ENCODE assay signal across 8 cellular contexts in the genomic region with DNA sequence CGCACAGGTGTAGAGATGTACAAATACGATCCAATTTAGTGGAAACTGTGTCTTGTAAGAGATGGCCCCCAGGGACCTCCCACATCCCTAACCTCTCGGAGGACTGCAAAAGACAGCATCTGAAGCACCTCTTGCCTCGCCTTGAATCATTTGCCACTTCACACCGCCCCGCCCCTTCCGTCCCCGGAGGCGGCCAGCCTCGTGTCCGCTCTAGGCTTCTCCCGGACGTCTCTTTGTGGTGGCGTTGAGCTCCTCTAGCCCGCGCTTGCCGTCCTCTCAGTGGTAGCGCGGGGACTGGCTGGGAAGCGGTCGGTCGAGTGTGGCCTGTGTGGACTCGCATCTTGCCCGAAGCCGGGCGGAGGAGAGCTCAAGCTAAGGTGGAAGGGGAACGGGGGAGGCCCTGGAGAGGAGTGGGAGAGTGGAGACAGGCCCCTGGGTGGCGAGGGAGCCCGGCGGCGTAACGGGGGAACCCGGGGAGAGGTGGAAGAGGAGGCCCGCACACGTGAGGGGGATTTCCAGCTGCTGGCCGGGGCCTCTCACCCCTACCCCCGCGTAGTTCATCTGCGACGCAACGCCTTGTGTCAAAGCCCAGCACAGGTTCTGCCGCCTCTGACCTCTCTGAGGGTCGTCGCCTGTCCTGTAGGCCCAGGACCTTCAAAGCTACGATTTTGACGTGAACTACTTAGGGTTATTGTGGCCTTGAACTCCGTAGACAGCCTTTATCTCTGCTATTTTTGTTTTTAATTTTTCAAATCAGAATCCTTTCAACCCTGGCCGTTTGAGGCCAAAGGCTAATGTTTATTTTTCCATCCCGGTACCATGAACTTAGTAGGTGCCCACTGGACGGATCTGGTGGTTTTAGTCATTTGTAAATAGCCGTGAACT. TPM values are rescaled to one million over a fixed set of nuclear protein-coding genes. Genes with fewer than 3 reads are reported as not detected.
DNase-seq lines count a peak whose midpoint lies in the region; ATAC-seq and TF ChIP-seq lines count a peak whose summit lies in the region.

A gene (plus strand): TSS at position 279 of the 885 bp plus-strand sequence. CDS start 7,845 bp downstream, outside the sequence.

- H3K27me3 Mint-ChIP-seq in activated naive CD8-positive, alpha-beta T cell treated with anti-CD3 and anti-CD28 coated beads, Interleukin-2, amount 10 ng/mL, durations not matched to agents 7 days and 5 days = peaks cover 6% of the 10 kb centered on the region

- peak within 1 kb of the TSS; percentile 94 for H3K27ac Mint-ChIP-seq in activated naive CD8-positive, alpha-beta T cell treated with anti-CD3 and anti-CD28 coated beads, Interleukin-2, amount 10 ng/mL, durations not matched to agents 7 days and 5 days

- H3K36me3 ChIP-seq in SU-DHL-6 (ENCODE audit: low read length) = peaks cover 6% of the 10 kb centered on the region; the same call in 1 of the 2 replicates
- H3K36me3 ChIP-seq in ovary = no peaks in the 10 kb centered on the region
- H3K36me3 ChIP-seq in thyroid gland = no peaks in the 10 kb centered on the region

- 1% methylated on average over 51 of the region's 51 CpGs for WGBS in ovary, 3 donors
- whole genome bisulfite sequencing in thyroid gland, 2 donors = 0 to 1% methylated on average over 44 to 51 of the region's 51 CpGs

- H3K4me2 ChIP-seq in SU-DHL-6 (ENCODE audit: low read depth, low read length, poor library complexity, severe bottlenecking) = peak within 1 kb of the TSS; percentile 100

- no peaks in the 10 kb centered on the region for H3F3A ChIP-seq in SU-DHL-6 (ENCODE audit: insufficient read depth)

- peak within 1 kb of the TSS; percentile 92 for H3K9ac ChIP-seq in SU-DHL-6 (ENCODE audit: low read length)

- POLR2A ChIA-PET in activated naive CD8-positive, alpha-beta T cell treated with anti-CD3 and anti-CD28 coated beads, Interleukin-2, amount 10 ng/mL, durations not matched to agents 7 days and 5 days (lab: Charles Lee) = interaction anchor here (0.6 to 1.6 kb wide), 9 partner anchors 10 to 195 kb away, joined by 3 to 10 read pairs (median 3); no protein-coding TSS in a partner anchor

- H3K9me3 ChIP-seq in SU-DHL-6 (ENCODE audit: insufficient read depth, low read length) = no peaks in the 10 kb centered on the region
- no peaks in the 10 kb centered on the region for H3K9me3 ChIP-seq in ovary
- no peaks in the 10 kb centered on the region for H3K9me3 ChIP-seq in thyroid gland

- DNase-seq in GM10266 (ENCODE audit: extremely low spot score) = peak; percentile 78
- peak; percentile 96 for DNase-seq in NCI-H1105 treated with DMSO at 0.1 percent for 48 hours (lab: John Stamatoyannopoulos, UW)
- DNase-seq in activated naive CD8-positive, alpha-beta T cell treated with anti-CD3 and anti-CD28 coated beads, Interleukin-2, amount 10 ng/mL, durations not matched to agents 7 days and 5 days = peak; percentile 89
- DNase-seq in head of caudate nucleus = peak; percentile 86 to 98 (median 94)
- DNase-seq in ovary = peak; percentile 87 to 93 (median 88)
- peak; percentile 95 to 97 for DNase-seq in thyroid gland

- peak within 1 kb of the TSS; percentile 73 for H3K27ac ChIP-seq in SU-DHL-6 (ENCODE audit: low read depth, low read length)
- H3K27ac ChIP-seq in ovary = peak within 1 kb of the TSS; percentile 67 to 72
- peak within 1 kb of the TSS; percentile 28 to 83 (median 65) for H3K27ac ChIP-seq in thyroid gland

- H3K4me3 Mint-ChIP-seq in activated naive CD8-positive, alpha-beta T cell treated with anti-CD3 and anti-CD28 coated beads, Interleukin-2, amount 10 ng/mL, durations not matched to agents 7 days and 5 days = peak within 1 kb of the TSS; percentile 96

- H3K9me2 ChIP-seq in SU-DHL-6 (replicated peaks; ENCODE audit: insufficient read depth, low read length) = no peaks in the 10 kb centered on the region

- H3K4me1 ChIP-seq in ovary (ENCODE audit: insufficient read depth) = peaks cover 5% of the 10 kb centered on the region
- H3K4me1 ChIP-seq in thyroid gland = peaks cover 14% of the 10 kb centered on the region in 2 donors

- ATAC-seq in HG02642 (IDR thresholded peaks at IDR 0.05; ENCODE audit: poor library complexity, unreplicated experiment) = peak; percentile 99
- peak; percentile 92 for ATAC-seq in activated naive CD8-positive, alpha-beta T cell treated with anti-CD3 and anti-CD28 coated beads, Interleukin-2, amount 10 ng/mL, durations not matched to agents 7 days and 5 days (ENCODE audit: low read depth)

- no peaks in the 10 kb centered on the region for H3K9me3 Mint-ChIP-seq in activated naive CD8-positive, alpha-beta T cell treated with anti-CD3 and anti-CD28 coated beads, Interleukin-2, amount 10 ng/mL, durations not matched to agents 7 days and 5 days

- H3K4me3 ChIP-seq in SU-DHL-6 (ENCODE audit: insufficient read depth, low read length, poor library complexity, severe bottlenecking) (peak within 1 kb of the TSS; percentile 96), ovary (peak within 1 kb of the TSS; percentile 51), thyroid gland (replicated peaks in 1 of 3) (peak within 1 kb of the TSS in 2 of 3 donors; percentile 64 to 66)

- intact Hi-C loops in head of caudate nucleus (cut with DNase I) (no loop called here), ovary (cut with DNase I) (no loop called here), thyroid gland (cut with DNase I) (no loop called here)

- TF ChIP-seq EP300 in ovary (IDR thresholded peaks at IDR 0.05) = no peak

- H3K4me1 Mint-ChIP-seq in activated naive CD8-positive, alpha-beta T cell treated with anti-CD3 and anti-CD28 coated beads, Interleukin-2, amount 10 ng/mL, durations not matched to agents 7 days and 5 days = peaks cover 35% of the 10 kb centered on the region

- TF ChIP-seq POLR2A in ovary (IDR thresholded peaks at IDR 0.05) = peak; percentile 75
- peak; percentile 6 to 87 for TF ChIP-seq POLR2A in thyroid gland (IDR thresholded peaks at IDR 0.05)

- peaks cover 7% of the 10 kb centered on the region for H3K36me3 Mint-ChIP-seq in activated naive CD8-positive, alpha-beta T cell treated with anti-CD3 and anti-CD28 coated beads, Interleukin-2, amount 10 ng/mL, durations not matched to agents 7 days and 5 days

- H4K20me1 ChIP-seq in SU-DHL-6 (ENCODE audit: low read depth, low read length) = no peaks in the 10 kb centered on the region

- no peak for TF ChIP-seq CTCF in GM10266 (IDR thresholded peaks at IDR 0.05; ENCODE audit: control insufficient read depth, insufficient read depth, low read depth, missing control alignments)
- no peak for TF ChIP-seq CTCF in SU-DHL-6 (IDR thresholded peaks at IDR 0.05; ENCODE audit: insufficient read depth, low read length, poor library complexity, severe bottlenecking)
- no peak for TF ChIP-seq CTCF in ovary (IDR thresholded peaks at IDR 0.05)
- TF ChIP-seq CTCF in thyroid gland (IDR thresholded peaks at IDR 0.05) = peak in 1 of 6 experiments; percentile 4

- peaks cover 52% of the 10 kb centered on the region for H3K79me2 ChIP-seq in SU-DHL-6 (ENCODE audit: insufficient read depth, low read length)

- H2AFZ ChIP-seq in SU-DHL-6 (ENCODE audit: low read depth, low read length, severe bottlenecking) = peak within 1 kb of the TSS; percentile 80

- H3K27me3 ChIP-seq in SU-DHL-6 (ENCODE audit: low read length) (no peaks in the 10 kb centered on the region), ovary (no peaks in the 10 kb centered on the region), thyroid gland (no peaks in the 10 kb centered on the region)

RNA-seq across cellular contexts. Expression of the gene that starts here (rescaled TPM):
- total RNA-seq in activated naive CD8-positive, alpha-beta T cell treated with anti-CD3 and anti-CD28 coated beads, Interleukin-2, amount 10 ng/mL, durations not matched to agents 7 days and 5 days = 10 to 100 TPM; 39.0 to 43.6 TPM
- 10 to 100 TPM; 18.4 to 39.6 (median 28.4) TPM for total RNA-seq in ovary
- 10 to 100 TPM; 20.0 to 27.7 TPM for polyA plus RNA-seq in ovary
- 10 to 100 TPM; 28.2 to 60.5 (median 45.1) TPM for total RNA-seq in thyroid gland

Comparison
In these comparisons a context has a peak if more than half of its experiments do, and no peak if none do; other contexts are left out.
1. Peak in every context shown above with its lines: DNase-seq, ATAC-seq, H3K4me3 ChIP-seq and H3K27ac ChIP-seq.